1 cellular context compared by ENCODE assay signal in genomic region chr4:56435748-56436442, GRCh38.
TF ChIP-seq lines count a peak whose summit lies in the region.

Gene PAICS (plus strand): TSS chr4:56436260. CDS start chr4:56436313, 53 bp downstream.

TF ChIP-seq in K562, 482 proteins besides CTCF, POLR2A, EP300 and RAD21 (continued from another document):
- TF ChIP-seq KDM1A (IDR thresholded peaks at IDR 0.05) (no peak), DPF2 (IDR thresholded peaks at IDR 0.05) (peak; percentile 57), HNRNPL (IDR thresholded peaks at IDR 0.05; ENCODE audit: low read depth, low read length) (no peak), ZBTB26 (CRISPR knock-in tag; IDR thresholded peaks at IDR 0.05) (peak; percentile 45; the same call in 1 of the 2 replicates), SMAD2 (IDR thresholded peaks at IDR 0.05; ENCODE audit: low read depth, low read length) (no peak), GMEB1 (CRISPR knock-in tag; IDR thresholded peaks at IDR 0.05) (peak; percentile 49; the same call in 1 of the 2 replicates), ILF3 (IDR thresholded peaks at IDR 0.05; ENCODE audit: borderline replicate concordance) (no peak), HNRNPUL1 (IDR thresholded peaks at IDR 0.05; ENCODE audit: low read length) (no peak), SPI1 (IDR thresholded peaks at IDR 0.05; ENCODE audit: borderline replicate concordance, low read depth, low read length) (no peak), ATF7 (IDR thresholded peaks at IDR 0.05) (peak; percentile 98), SMARCA5 (IDR thresholded peaks at IDR 0.05) (peak; percentile 31; the same call in 1 of the 2 replicates), HNRNPLL (IDR thresholded peaks at IDR 0.05; ENCODE audit: low read depth, low read length, poor library complexity, severe bottlenecking) (peak; percentile 82), E2F1 (CRISPR knock-in tag; IDR thresholded peaks at IDR 0.05) (peak; percentile 94), KAT7 (CRISPR knock-in tag; IDR thresholded peaks at IDR 0.05; ENCODE audit: borderline replicate concordance) (peak; percentile 76; the same call in 1 of the 2 replicates), SREBF2 (CRISPR knock-in tag; IDR thresholded peaks at IDR 0.05) (no peak), C11orf30 (IDR thresholded peaks at IDR 0.05; ENCODE audit: low read depth) (no peak), ZNF511 (CRISPR knock-in tag; IDR thresholded peaks at IDR 0.05) (peak; percentile 89), U2AF1 (optimal IDR thresholded peaks at IDR 0.05; ENCODE audit: low read depth, low read length) (no peak), CHD1 (IDR thresholded peaks at IDR 0.05; ENCODE audit: low read length) (peak; percentile 98), FOXK1 (CRISPR knock-in tag; IDR thresholded peaks at IDR 0.05; ENCODE audit: borderline replicate concordance) (peak; percentile 91; the same call in 1 of the 2 replicates), KDM5B (IDR thresholded peaks at IDR 0.05; ENCODE audit: insufficient replicate concordance, low read depth, low read length) (peak; percentile 69), PHB2 (IDR thresholded peaks at IDR 0.05; ENCODE audit: low read depth) (no peak), ZNF518B (CRISPR knock-in tag; IDR thresholded peaks at IDR 0.05) (no peak), CBFA2T3 (IDR thresholded peaks at IDR 0.05) (peak; percentile 78), RBM25 (IDR thresholded peaks at IDR 0.05; ENCODE audit: low read depth, low read length, severe bottlenecking) (no peak), SNIP1 (IDR thresholded peaks at IDR 0.05; ENCODE audit: low read depth) (peak; percentile 39; the same call in 1 of the 2 replicates), ZNF384 (IDR thresholded peaks at IDR 0.05; ENCODE audit: low read depth, low read length) (no peak), KLF13 (tag; IDR thresholded peaks at IDR 0.05; ENCODE audit: borderline replicate concordance, low read depth) (peak; percentile 94), ZC3H4 (CRISPR knock-in tag; IDR thresholded peaks at IDR 0.05; ENCODE audit: borderline replicate concordance) (no peak), TEAD4 (IDR thresholded peaks at IDR 0.05; ENCODE audit: low read length) (peak; percentile 27), TEAD4 (CRISPR knock-in tag; IDR thresholded peaks at IDR 0.05; ENCODE audit: borderline replicate concordance) (no peak), NCOR1 (IDR thresholded peaks at IDR 0.05) (no peak), ZNF77 (CRISPR knock-in tag; IDR thresholded peaks at IDR 0.05) (no peak), MBD1 (CRISPR knock-in tag; IDR thresholded peaks at IDR 0.05) (no peak), GTF2F1 (IDR thresholded peaks at IDR 0.05; ENCODE audit: low read depth, low read length) (no peak; the same call in 1 of the 2 replicates), ASH1L (IDR thresholded peaks at IDR 0.05; ENCODE audit: borderline replicate concordance, low read depth, partially characterized antibody) (no peak)
TF ChIP-seq in K562: peak in this region for 142.
